ENCODE assay signal across 25 cellular contexts in the genomic region with DNA sequence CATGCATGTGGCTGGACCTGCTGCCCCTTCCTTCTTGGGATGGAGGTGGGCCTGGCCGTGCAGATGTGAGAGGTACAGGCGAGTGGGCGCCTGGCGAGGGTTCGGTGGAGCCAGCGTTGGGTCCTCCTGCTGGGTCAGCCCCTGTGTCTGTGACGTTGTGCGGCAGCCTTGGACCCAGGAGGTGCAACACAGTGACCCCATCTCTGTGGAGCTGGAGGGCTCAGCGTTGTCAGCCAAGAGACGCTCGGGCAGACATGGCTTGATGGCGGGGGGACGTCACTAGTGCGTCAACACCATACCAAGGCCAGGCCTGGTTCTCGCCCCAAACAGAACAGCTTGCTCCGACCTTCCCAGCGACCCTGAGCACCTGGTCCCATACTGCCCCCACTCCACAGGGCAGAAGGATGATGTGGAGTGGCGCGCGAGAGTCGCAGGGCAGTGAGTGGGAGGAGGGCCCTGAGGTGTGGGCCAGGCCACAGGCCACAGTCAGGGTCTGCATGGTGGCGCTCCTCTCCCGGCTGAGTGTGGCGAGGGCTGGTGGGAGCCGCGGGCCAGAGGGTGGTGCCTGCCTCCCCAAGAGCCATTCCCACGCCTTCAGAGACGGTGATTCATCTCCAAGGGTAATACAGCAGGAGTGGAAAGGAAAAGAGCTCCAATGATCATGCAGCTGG.
DNase-seq lines count a peak whose midpoint lies in the region; ATAC-seq, FAIRE-seq and TF ChIP-seq lines count a peak whose summit lies in the region.
"Had no signal": no experiment of that assay in that cellular context is flagged by ENCODE, and none has a peak within 500 bp of the region (broad histone marks: within the 10 kb centered on the region; RNA-seq: fewer than 3 reads in every experiment).

No MANE protein-coding gene starts in this region.

- H3K27ac ChIP-seq in H1 (ENCODE audit: low read depth, low read length), result no peak overlapping the region
- H3K27ac ChIP-seq: 22Rv1, esophagus squamous epithelium, prostate gland had no signal

- intact Hi-C loops in activated CD4-positive, alpha-beta memory T cell treated with anti-CD3 and anti-CD28 coated beads for 36 hours (cut with micrococcal nuclease), result no loop called here

- no peak for TF ChIP-seq RAD21 in H1 (IDR thresholded peaks at IDR 0.05 in 1 of 2, conservative IDR thresholded peaks at IDR 0.05 in 1 of 2; ENCODE audit: low read depth in 2 of 2, low read length in 2 of 2)

- peaks cover 3% of the 10 kb centered on the region; the same call in 1 of the 2 replicates for H3K79me1 ChIP-seq in H1 (ENCODE audit: low read depth, low read length)

- H2BK120ac ChIP-seq in H1 (replicated peaks; ENCODE audit: low read depth, low read length), result no peak overlapping the region

- H2BK12ac ChIP-seq in H1 (ENCODE audit: low read depth, low read length), result no peak overlapping the region

- H3K27ac Mint-ChIP-seq in activated CD4-positive, alpha-beta memory T cell treated with anti-CD3 and anti-CD28 coated beads for 36 hours, result no peak overlapping the region
- H3K27ac Mint-ChIP-seq in activated CD4-positive, alpha-beta memory T cell treated with anti-CD3 and anti-CD28 coated beads, Interleukin-2, amount 10 ng/mL, durations not matched to agents 7 days and 5 days, result no peak overlapping the region
- H3K27ac Mint-ChIP-seq: activated CD4-positive, alpha-beta T cell treated with anti-CD3 and anti-CD28 coated beads, Interleukin-2, amount 10 ng/mL, durations not matched to agents 24 days and 14 days; effector memory CD8-positive, alpha-beta T cell; mesothelial cell of epicardium; natural killer cell treated with Interleukin-12 subunit alpha and Interleukin-12 subunit beta and Interleukin-15 and Interleukin-18, amount 100 ng/mL, for 72 hours had no signal

- no peak overlapping the region for H3K4ac ChIP-seq in H1 (replicated peaks; ENCODE audit: insufficient read length, low read depth, low read length)

- 93% methylated on average over 25 of the region's 28 CpGs; no CpG with 5 or more reads in 1 of the 2 experiments for WGBS in H1 (ENCODE audit: extremely low coverage in 1 of 2, insufficient coverage in 1 of 2, insufficient read length in 1 of 2, insufficient replicate concordance in 2 of 2, low coverage in 1 of 2, low lambda C conversion rate in 2 of 2, missing lambda C conversion rate in 1 of 2), 2 experiments

- H3K4me3 ChIP-seq in H7 (ENCODE audit: insufficient read depth, low read depth, low read length), result no peak overlapping the region
- no peak overlapping the region for H3K4me3 ChIP-seq in H1 (ENCODE audit: extremely low read depth in 1 of 4, insufficient read depth in 2 of 4, low read depth in 3 of 4, low read length in 4 of 4)
- H3K4me3 ChIP-seq: esophagus squamous epithelium, K562, prostate gland, smooth muscle cell had no signal

- no peak for TF ChIP-seq CTCF in H1 (IDR thresholded peaks at IDR 0.05; ENCODE audit: control extremely low read depth in 1 of 3, insufficient read depth in 1 of 3, low read depth in 1 of 3, low read length in 3 of 3)

- no peaks in the 10 kb centered on the region for H4K20me1 ChIP-seq in H1 (replicated peaks in 1 of 2; ENCODE audit: control insufficient read depth in 1 of 2, insufficient read depth in 2 of 2, low read length in 2 of 2)

- H2AK5ac ChIP-seq in H1 (ENCODE audit: low read depth, low read length), result no peak overlapping the region

- no peaks in the 10 kb centered on the region for H3K23me2 ChIP-seq in H1 (ENCODE audit: low read depth, low read length)

- no peaks in the 10 kb centered on the region for H3K9me3 Mint-ChIP-seq in activated CD4-positive, alpha-beta memory T cell treated with anti-CD3 and anti-CD28 coated beads for 36 hours
- no peaks in the 10 kb centered on the region for H3K9me3 Mint-ChIP-seq in activated CD4-positive, alpha-beta memory T cell treated with anti-CD3 and anti-CD28 coated beads, Interleukin-2, amount 10 ng/mL, durations not matched to agents 7 days and 5 days
- H3K9me3 Mint-ChIP-seq: activated CD4-positive, alpha-beta T cell treated with anti-CD3 and anti-CD28 coated beads, Interleukin-2, amount 10 ng/mL, durations not matched to agents 24 days and 14 days; activated naive CD4-positive, alpha-beta T cell treated with anti-CD3 and anti-CD28 coated beads, Interleukin-2, amount 50 U/mL, for 72 hours; effector memory CD8-positive, alpha-beta T cell; mesothelial cell of epicardium; natural killer cell treated with Interleukin-12 subunit alpha and Interleukin-12 subunit beta and Interleukin-15 and Interleukin-18, amount 100 ng/mL, for 72 hours had no signal

- no peak overlapping the region for H3K18ac ChIP-seq in H1 (ENCODE audit: extremely low read depth, low read length)

- FAIRE-seq in H1 (lab: Jason Lieb, UNC), result no peak
- FAIRE-seq: K562 had no signal

- no peak overlapping the region for H3K9ac ChIP-seq in H1 (replicated peaks in 1 of 4; ENCODE audit: extremely low read depth in 1 of 4, low read depth in 3 of 4, low read length in 3 of 4)

- H2BK15ac ChIP-seq in H1 (ENCODE audit: low read length), result 0 out of 2 replicates have a peak overlapping the region, but pooled peaks have one; percentile 81

- H2BK20ac ChIP-seq in H1 (ENCODE audit: low read length), result no peak overlapping the region

- no peaks in the 10 kb centered on the region for H3K4me1 Mint-ChIP-seq in activated CD4-positive, alpha-beta memory T cell treated with anti-CD3 and anti-CD28 coated beads for 36 hours (ENCODE audit: low read depth)
- no peaks in the 10 kb centered on the region for H3K4me1 Mint-ChIP-seq in activated CD4-positive, alpha-beta memory T cell treated with anti-CD3 and anti-CD28 coated beads, Interleukin-2, amount 10 ng/mL, durations not matched to agents 7 days and 5 days
- H3K4me1 Mint-ChIP-seq: activated CD4-positive, alpha-beta T cell treated with anti-CD3 and anti-CD28 coated beads, Interleukin-2, amount 10 ng/mL, durations not matched to agents 24 days and 14 days; mesothelial cell of epicardium had no signal

- H3K27me3 Mint-ChIP-seq in activated CD4-positive, alpha-beta memory T cell treated with anti-CD3 and anti-CD28 coated beads for 36 hours, result peaks cover 4% of the 10 kb centered on the region
- peaks cover 19% of the 10 kb centered on the region for H3K27me3 Mint-ChIP-seq in activated CD4-positive, alpha-beta memory T cell treated with anti-CD3 and anti-CD28 coated beads, Interleukin-2, amount 10 ng/mL, durations not matched to agents 7 days and 5 days

- H3K23ac ChIP-seq in H1 (ENCODE audit: insufficient read length), result no peak overlapping the region

- no peak overlapping the region for H3K4me2 ChIP-seq in H1 (ENCODE audit: insufficient read depth in 1 of 2, low read depth in 2 of 2, low read length in 2 of 2)
- H3K4me2 ChIP-seq: smooth muscle cell had no signal

- no peak overlapping the region for H3K14ac ChIP-seq in H1 (ENCODE audit: insufficient read length)

- H2AFZ ChIP-seq in H1 (ENCODE audit: low read length), result no peak overlapping the region

- no peak for TF ChIP-seq EP300 in H1 (IDR thresholded peaks at IDR 0.05; ENCODE audit: borderline replicate concordance in 1 of 2, low read depth in 2 of 2, low read length in 2 of 2)

- H4K91ac ChIP-seq in H1 (replicated peaks; ENCODE audit: insufficient read length, low read length), result no peak overlapping the region

- TF ChIP-seq POLR2A in H1 (IDR thresholded peaks at IDR 0.05; ENCODE audit: control extremely low read depth in 1 of 2, low read depth in 2 of 2, low read length in 2 of 2), result no peak

- H3K4me1 ChIP-seq in H1 (replicated peaks in 1 of 4; ENCODE audit: control insufficient read depth in 3 of 4, insufficient read depth in 4 of 4, low read length in 3 of 4), result peaks cover 0 to 2% (median 0%) of the 10 kb centered on the region in 4 experiments; a peak in 2 of 7 replicates
- H3K4me1 ChIP-seq: Caco-2, esophagus squamous epithelium, prostate gland had no signal

- no peaks in the 10 kb centered on the region for H3K27me3 ChIP-seq in H7 (ENCODE audit: control insufficient read depth, insufficient read depth, low read length)
- H3K27me3 ChIP-seq in H1 (replicated peaks in 1 of 4; ENCODE audit: control insufficient read depth in 3 of 4, extremely low read depth in 1 of 4, insufficient read depth in 3 of 4, low read length in 3 of 4), result no peaks in the 10 kb centered on the region

- CTCF ChIA-PET in activated CD4-positive, alpha-beta memory T cell treated with anti-CD3 and anti-CD28 coated beads for 36 hours (lab: Charles Lee), result no interaction called here
- CTCF ChIA-PET in activated CD4-positive, alpha-beta memory T cell treated with anti-CD3 and anti-CD28 coated beads, Interleukin-2, amount 10 ng/mL, durations not matched to agents 7 days and 5 days (lab: Charles Lee), result no interaction called here
- CTCF ChIA-PET in H1 (lab: Charles Lee; ENCODE audit: partially characterized antibody), result no interaction called here

- H4K5ac ChIP-seq in H1 (ENCODE audit: insufficient read length, low read depth, low read length), result no peak overlapping the region

- H3K36me3 ChIP-seq in H7 (replicated peaks; ENCODE audit: control insufficient read depth, insufficient read depth, low read length) (no peaks in the 10 kb centered on the region), H1 (ENCODE audit: control insufficient read depth in 2 of 4, insufficient read depth in 4 of 4, low read length in 3 of 4) (no peaks in the 10 kb centered on the region)
- H3K36me3 ChIP-seq: esophagus squamous epithelium, prostate gland had no signal

- no peak overlapping the region for H3K4me3 Mint-ChIP-seq in activated CD4-positive, alpha-beta memory T cell treated with anti-CD3 and anti-CD28 coated beads for 36 hours
- no peak overlapping the region for H3K4me3 Mint-ChIP-seq in activated CD4-positive, alpha-beta memory T cell treated with anti-CD3 and anti-CD28 coated beads, Interleukin-2, amount 10 ng/mL, durations not matched to agents 7 days and 5 days
- H3K4me3 Mint-ChIP-seq: activated CD4-positive, alpha-beta T cell treated with anti-CD3 and anti-CD28 coated beads, Interleukin-2, amount 10 ng/mL, durations not matched to agents 24 days and 14 days; effector memory CD8-positive, alpha-beta T cell; mesothelial cell of epicardium; natural killer cell treated with Interleukin-12 subunit alpha and Interleukin-12 subunit beta and Interleukin-15 and Interleukin-18, amount 100 ng/mL, for 72 hours had no signal

- ATAC-seq in HG03565 (IDR thresholded peaks at IDR 0.05; ENCODE audit: unreplicated experiment), result no peak
- ATAC-seq: activated naive CD4-positive, alpha-beta T cell treated with anti-CD3 and anti-CD28 coated beads, Interleukin-2, amount 50 U/mL, for 72 hours; effector memory CD8-positive, alpha-beta T cell; K562; left colon; natural killer cell treated with Interleukin-12 subunit alpha and Interleukin-12 subunit beta and Interleukin-15 and Interleukin-18, amount 100 ng/mL, for 72 hours had no signal

- no peaks in the 10 kb centered on the region for H3K36me3 Mint-ChIP-seq in activated CD4-positive, alpha-beta memory T cell treated with anti-CD3 and anti-CD28 coated beads for 36 hours
- no peaks in the 10 kb centered on the region for H3K36me3 Mint-ChIP-seq in activated CD4-positive, alpha-beta memory T cell treated with anti-CD3 and anti-CD28 coated beads, Interleukin-2, amount 10 ng/mL, durations not matched to agents 7 days and 5 days (ENCODE audit: low read depth)
- H3K36me3 Mint-ChIP-seq: activated naive CD4-positive, alpha-beta T cell treated with anti-CD3 and anti-CD28 coated beads, Interleukin-2, amount 50 U/mL, for 72 hours; mesothelial cell of epicardium; natural killer cell treated with Interleukin-12 subunit alpha and Interleukin-12 subunit beta and Interleukin-15 and Interleukin-18, amount 100 ng/mL, for 72 hours had no signal

- no peak overlapping the region for H2BK5ac ChIP-seq in H1 (ENCODE audit: low read depth, low read length)

- H3K56ac ChIP-seq in H1 (replicated peaks; ENCODE audit: insufficient read length, low read depth, low read length), result no peak overlapping the region

- DNase-seq in activated CD4-positive, alpha-beta memory T cell treated with anti-CD3 and anti-CD28 coated beads for 36 hours, result peak; percentile 5
- no peak for DNase-seq in activated CD4-positive, alpha-beta memory T cell treated with anti-CD3 and anti-CD28 coated beads, Interleukin-2, amount 10 ng/mL, durations not matched to agents 7 days and 5 days
- DNase-seq in H7 (peak; percentile 44), H1 (ENCODE audit: low read depth in 1 of 2, low spot score in 2 of 2) (peak in 1 of 2 experiments; percentile 37), putamen (ENCODE audit: low spot score) (peak; percentile 8), GF-D8 (lab: John Stamatoyannopoulos, UW) (no peak), NCI-H2107 (lab: John Stamatoyannopoulos, UW) (no peak)
- DNase-seq: activated CD4-positive, alpha-beta T cell treated with anti-CD3 and anti-CD28 coated beads, Interleukin-2, amount 10 ng/mL, durations not matched to agents 24 days and 14 days; effector memory CD8-positive, alpha-beta T cell; esophagus squamous epithelium; left colon; MV-4-11; NCI-H1694 treated with DMSO at 0.1 percent for 48 hours; NCI-H226; stimulated activated CD4-positive, alpha-beta T cell treated with anti-CD3 and anti-CD28 coated beads, Interleukin-4, amount 100 ng/mL, for 1 hour; T-helper 1 cell had no signal

- H4K8ac ChIP-seq in H1 (ENCODE audit: extremely low read depth, insufficient read depth, low read length), result peak overlapping the region; percentile 35; the same call in 1 of the 2 replicates

- H3K9me3 ChIP-seq in H1 (ENCODE audit: insufficient read depth in 2 of 2, low read depth in 1 of 2, low read length in 1 of 2), result no peaks in the 10 kb centered on the region
- H3K9me3 ChIP-seq: Caco-2, esophagus squamous epithelium, prostate gland had no signal

- H3K79me2 ChIP-seq in H1 (ENCODE audit: control insufficient read depth in 1 of 2, insufficient read depth in 2 of 2, low read length in 2 of 2), result no peaks in the 10 kb centered on the region

- POLR2A ChIA-PET in activated CD4-positive, alpha-beta memory T cell treated with anti-CD3 and anti-CD28 coated beads for 36 hours (lab: Charles Lee), result no interaction called here
- POLR2A ChIA-PET in activated CD4-positive, alpha-beta memory T cell treated with anti-CD3 and anti-CD28 coated beads, Interleukin-2, amount 10 ng/mL, durations not matched to agents 7 days and 5 days (lab: Charles Lee), result no interaction called here
- POLR2A ChIA-PET in H1 (lab: Charles Lee; ENCODE audit: partially characterized antibody), result no interaction called here

Comparison
In these comparisons a context has a peak if more than half of its experiments do, and no peak if none do; other contexts are left out.
1. DNase-seq: peak in activated CD4-positive, alpha-beta memory T cell treated with anti-CD3 and anti-CD28 coated beads for 36 hours (single experiment), H7 (single experiment) and putamen (single experiment); none in activated CD4-positive, alpha-beta memory T cell treated with anti-CD3 and anti-CD28 coated beads, Interleukin-2, amount 10 ng/mL, durations not matched to agents 7 days and 5 days (single experiment), GF-D8 (single experiment) and NCI-H2107 (single experiment).